1 cellular context compared by ENCODE assay signal in genomic region chr9:105244274-105244995, GRCh38.
A peak's percentile ranks its signal among the peaks of the same experiment; 100 is the strongest.
TF ChIP-seq lines count a peak whose summit lies in the region.

SLC44A1 (plus strand) TSS chr9:105244651; CDS start chr9:105244869, 218 bp downstream.

TF ChIP-seq in K562, 482 proteins besides CTCF, POLR2A, EP300 and RAD21 (continued from another document and continues in another):
- TF ChIP-seq GMEB1 (CRISPR knock-in tag; IDR thresholded peaks at IDR 0.05) = peak; percentile 84
- TF ChIP-seq ZMIZ1 (IDR thresholded peaks at IDR 0.05; ENCODE audit: low read depth in 2 of 2, low read length in 2 of 2) = peak in 1 of 2 experiments; percentile 63; a peak in 1 of 4 replicates
- TF ChIP-seq E2F1 (CRISPR knock-in tag; IDR thresholded peaks at IDR 0.05) = peak; percentile 84
- no peak for TF ChIP-seq ZNF699 (CRISPR knock-in tag; IDR thresholded peaks at IDR 0.05; ENCODE audit: insufficient replicate concordance)
- peak; percentile 52 for TF ChIP-seq HNRNPK (IDR thresholded peaks at IDR 0.05; ENCODE audit: low read depth, low read length, poor library complexity, severe bottlenecking)
- no peak for TF ChIP-seq ZNF3 (CRISPR knock-in tag; IDR thresholded peaks at IDR 0.05)
- no peak for TF ChIP-seq EWSR1 (IDR thresholded peaks at IDR 0.05; ENCODE audit: borderline replicate concordance, low read depth, partially characterized antibody)
- TF ChIP-seq ZNF707 (CRISPR knock-in tag; conservative IDR thresholded peaks at IDR 0.05) = no peak
- TF ChIP-seq POLR2H (tag; IDR thresholded peaks at IDR 0.05; ENCODE audit: low read depth) = 0 out of 2 replicates have a peak, but pooled peaks have one; percentile 7
- no peak for TF ChIP-seq SETDB1 (IDR thresholded peaks at IDR 0.05; ENCODE audit: low read length)
- no peak; the same call in 1 of the 2 replicates for TF ChIP-seq ZNF407 (IDR thresholded peaks at IDR 0.05; ENCODE audit: low read depth)
- TF ChIP-seq MECOM (CRISPR knock-in tag; IDR thresholded peaks at IDR 0.05) = no peak
- no peak for TF ChIP-seq THRA (IDR thresholded peaks at IDR 0.05)
- TF ChIP-seq KLF1 (tag; IDR thresholded peaks at IDR 0.05) = peak; percentile 82
- TF ChIP-seq CLOCK (CRISPR knock-in tag; IDR thresholded peaks at IDR 0.05; ENCODE audit: borderline replicate concordance) = no peak
- TF ChIP-seq NR2C2 (CRISPR knock-in tag; IDR thresholded peaks at IDR 0.05) = peak; percentile 81
- TF ChIP-seq NR2C2 (tag; IDR thresholded peaks at IDR 0.05) = peak; percentile 86
- no peak for TF ChIP-seq PCBP2 (IDR thresholded peaks at IDR 0.05; ENCODE audit: low read depth, low read length, poor library complexity, severe bottlenecking)
- TF ChIP-seq ZBTB7A (IDR thresholded peaks at IDR 0.05; ENCODE audit: borderline replicate concordance, control insufficient read depth, low read depth, low read length) = peak; percentile 18; the same call in 1 of the 2 replicates
- no peak for TF ChIP-seq PCBP1 (IDR thresholded peaks at IDR 0.05; ENCODE audit: low read depth, low read length, poor library complexity, severe bottlenecking)
- TF ChIP-seq TAF15 (IDR thresholded peaks at IDR 0.05; ENCODE audit: low read depth, low read length) = no peak
- no peak for TF ChIP-seq SFPQ (IDR thresholded peaks at IDR 0.05; ENCODE audit: low read depth, low read length)
- TF ChIP-seq POLR3A (IDR thresholded peaks at IDR 0.05; ENCODE audit: borderline replicate concordance, extremely low read depth, insufficient read depth, insufficient read length) = no peak
- TF ChIP-seq MIER1 (IDR thresholded peaks at IDR 0.05; ENCODE audit: low read depth) = no peak
- TF ChIP-seq NR1H2 (CRISPR knock-in tag; IDR thresholded peaks at IDR 0.05) = peak; percentile 94; the same call in 1 of the 2 replicates
- 0 out of 2 replicates have a peak, but pooled peaks have one; percentile 44 for TF ChIP-seq BRD4 (IDR thresholded peaks at IDR 0.05)
- no peak for TF ChIP-seq ZBTB8A (IDR thresholded peaks at IDR 0.05; ENCODE audit: partially characterized antibody)
- TF ChIP-seq HIVEP1 (CRISPR knock-in tag; IDR thresholded peaks at IDR 0.05) = no peak
- no peak for TF ChIP-seq NCOA4 (IDR thresholded peaks at IDR 0.05; ENCODE audit: partially characterized antibody)
- TF ChIP-seq RHOXF2B (CRISPR knock-in tag; conservative IDR thresholded peaks at IDR 0.05) = peak; percentile 74; the same call in 1 of the 2 replicates
- TF ChIP-seq TCFL5 (CRISPR knock-in tag; conservative IDR thresholded peaks at IDR 0.05) = no peak
- peak; percentile 96 for TF ChIP-seq RB1 (IDR thresholded peaks at IDR 0.05; ENCODE audit: low read depth)
- TF ChIP-seq E2F6 (IDR thresholded peaks at IDR 0.05; ENCODE audit: borderline replicate concordance in 1 of 2, extremely low read depth in 1 of 2, insufficient read depth in 1 of 2, insufficient read length in 1 of 2, low read depth in 1 of 2, low read length in 1 of 2, poor library complexity in 1 of 2, severe bottlenecking in 1 of 2) = peak; percentile 91 to 96
- TF ChIP-seq FOSL1 (tag; conservative IDR thresholded peaks at IDR 0.05) = peak; percentile 46
- no peak; the same call in 1 of the 2 replicates for TF ChIP-seq CEBPG (CRISPR knock-in tag; IDR thresholded peaks at IDR 0.05)
- TF ChIP-seq CEBPG (tag; conservative IDR thresholded peaks at IDR 0.05 in 1 of 2, IDR thresholded peaks at IDR 0.05 in 1 of 2) = no peak
- TF ChIP-seq FOXJ3 (CRISPR knock-in tag; IDR thresholded peaks at IDR 0.05) = no peak
- TF ChIP-seq SIX5 (IDR thresholded peaks at IDR 0.05; ENCODE audit: borderline replicate concordance in 1 of 2, insufficient read depth in 1 of 2, low read depth in 1 of 2, low read length in 2 of 2) = peak; percentile 65 to 66; a peak in 3 of 4 replicates
- TF ChIP-seq GATAD2B (IDR thresholded peaks at IDR 0.05; ENCODE audit: borderline replicate concordance) = no peak
